11 cellular contexts compared by ENCODE assay signal in the genomic region with DNA sequence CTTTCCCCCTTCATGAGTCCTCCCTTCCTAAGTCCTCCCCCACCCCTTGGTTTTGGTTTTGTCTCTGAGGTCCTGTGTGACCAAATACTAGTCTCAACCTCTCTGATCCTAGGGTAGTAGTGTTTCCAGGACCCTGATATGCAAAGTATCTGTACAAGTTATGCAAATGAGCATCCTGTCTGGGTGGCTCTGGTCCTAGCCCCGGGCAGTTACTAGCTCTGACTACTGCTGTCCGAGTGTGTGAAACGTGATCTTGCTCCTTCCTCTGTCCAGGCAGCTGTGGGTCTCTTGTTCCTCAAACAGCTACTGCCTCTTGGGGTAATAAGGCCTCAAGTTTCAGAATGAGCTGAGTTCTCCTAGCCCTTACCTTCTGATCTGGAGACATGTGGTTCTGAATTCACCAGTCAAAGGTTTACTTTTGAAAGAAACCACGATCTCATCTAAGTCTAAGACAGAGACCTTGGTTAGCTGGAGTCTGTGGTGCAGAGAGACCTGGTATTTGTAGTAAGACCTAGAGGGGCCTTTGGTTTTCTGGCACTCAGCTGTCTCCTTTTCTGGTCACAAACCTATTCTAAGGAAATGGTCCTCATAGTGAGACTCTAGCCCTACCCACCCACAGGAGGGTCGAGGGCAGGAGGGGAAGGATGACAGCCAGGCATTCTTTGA. TPM values are rescaled to one million over a fixed set of nuclear protein-coding genes. Genes with fewer than 3 reads are reported as not detected.
DNase-seq lines count a peak whose midpoint lies in the region; ATAC-seq, FAIRE-seq and TF ChIP-seq lines count a peak whose summit lies in the region.
"Had no signal": no experiment of that assay in that cellular context is flagged by ENCODE, and none has a peak within 500 bp of the region (broad histone marks: within the 10 kb centered on the region; RNA-seq: fewer than 3 reads in every experiment).

No MANE protein-coding gene starts in this region.

- H3K36me3 Mint-ChIP-seq in mesothelial cell of epicardium, result no peaks in the 10 kb centered on the region

- H2BK15ac ChIP-seq in neuronal stem cell (ENCODE audit: low read length), result no peak overlapping the region

- H4K20me1 ChIP-seq in Loucy (ENCODE audit: insufficient read depth, low read length, poor library complexity, severe bottlenecking), result no peaks in the 10 kb centered on the region

- H3K4me2 ChIP-seq in Loucy (ENCODE audit: low read depth, low read length, poor library complexity, severe bottlenecking), result peak overlapping the region; percentile 28
- H3K4me2 ChIP-seq in neuronal stem cell (ENCODE audit: insufficient read depth, low read length, poor library complexity, severe bottlenecking), result no peak overlapping the region

- H3K79me1 ChIP-seq in neuronal stem cell (ENCODE audit: low read depth, low read length), result no peaks in the 10 kb centered on the region

- H3K9me3 ChIP-seq in Loucy (ENCODE audit: insufficient read depth, low read depth, low read length), result no peaks in the 10 kb centered on the region
- no peaks in the 10 kb centered on the region for H3K9me3 ChIP-seq in neuronal stem cell (replicated peaks in 1 of 2; ENCODE audit: control insufficient read depth in 2 of 2, insufficient read depth in 1 of 2, low read depth in 1 of 2, low read length in 2 of 2)

- no peak overlapping the region for H2AFZ ChIP-seq in Loucy (ENCODE audit: low read length)
- H2AFZ ChIP-seq in neuronal stem cell (ENCODE audit: low read length), result no peak overlapping the region

- H2AK5ac ChIP-seq in neuronal stem cell (ENCODE audit: low read depth, low read length), result no peak overlapping the region

- no peak overlapping the region for H3K27ac Mint-ChIP-seq in mesothelial cell of epicardium

- no peak for FAIRE-seq in bronchial epithelial cell (lab: Jason Lieb, UNC)
- FAIRE-seq: A204.1 had no signal

- H3K27me3 Mint-ChIP-seq in mesothelial cell of epicardium (ENCODE audit: low read depth), result peaks cover 3% of the 10 kb centered on the region

- ATAC-seq in GM21825 (IDR thresholded peaks at IDR 0.05; ENCODE audit: unreplicated experiment) (peak; percentile 76), omental fat pad (ENCODE audit: low FRiP score) (no peak)

- H3K4ac ChIP-seq in neuronal stem cell (ENCODE audit: low read length), result no peak overlapping the region

- no peak overlapping the region for H3K23ac ChIP-seq in neuronal stem cell (ENCODE audit: low read depth, low read length, poor library complexity)

- H3K4me1 ChIP-seq in Loucy (ENCODE audit: insufficient read depth, low read length, poor library complexity, severe bottlenecking), result peaks cover 68% of the 10 kb centered on the region
- peaks cover 3 to 17% of the 10 kb centered on the region in 2 donors for H3K4me1 ChIP-seq in neuronal stem cell (ENCODE audit: control insufficient read depth in 2 of 2, insufficient read depth in 1 of 2, low read depth in 1 of 2, low read length in 2 of 2)

- WGBS in neuronal stem cell (ENCODE audit: extremely low coverage in 2 of 2, insufficient read length in 2 of 2, insufficient replicate concordance in 1 of 2), 2 donors, result no CpG with 5 or more reads among the region's 5 CpGs

- H3K27ac ChIP-seq in neuronal stem cell (replicated peaks; ENCODE audit: low read length), result no peak overlapping the region

- H4K91ac ChIP-seq in neuronal stem cell (ENCODE audit: low read depth, low read length, poor library complexity), result no peak overlapping the region

- no peak overlapping the region for H3K14ac ChIP-seq in neuronal stem cell (ENCODE audit: low read length)

- H3K36me3 ChIP-seq in Loucy (ENCODE audit: insufficient read depth, low read length), result peaks cover 12% of the 10 kb centered on the region; the same call in 1 of the 2 replicates
- H3K36me3 ChIP-seq in bronchial epithelial cell (ENCODE audit: control insufficient read depth, insufficient read depth, low read length), result peaks cover 2% of the 10 kb centered on the region
- peaks cover 8 to 11% of the 10 kb centered on the region in 2 donors for H3K36me3 ChIP-seq in neuronal stem cell (replicated peaks in 1 of 2; ENCODE audit: control insufficient read depth in 2 of 2, insufficient read depth in 2 of 2, low read length in 2 of 2)

- H2BK5ac ChIP-seq in neuronal stem cell (ENCODE audit: low read length), result no peak overlapping the region

- DNase-seq in NCI-H2196 (lab: John Stamatoyannopoulos, UW; ENCODE audit: unreplicated experiment) (peak; percentile 29), NCI-H2196 treated with DMSO at 0.1 percent for 48 hours (lab: John Stamatoyannopoulos, UW; ENCODE audit: unreplicated experiment) (no peak), bronchial epithelial cell (ENCODE audit: low read depth) (peak; percentile 12), neuronal stem cell (ENCODE audit: low spot score) (no peak), omental fat pad (ENCODE audit: low spot score) (no peak), mesothelial cell of epicardium (ENCODE audit: low spot score in 2 of 2, unreplicated experiment in 2 of 2) (no peak)

- H3K9me2 ChIP-seq in Loucy (replicated peaks; ENCODE audit: low read depth, low read length), result no peaks in the 10 kb centered on the region

- H3K4me3 Mint-ChIP-seq in mesothelial cell of epicardium, result no peak overlapping the region

- H3K27me3 ChIP-seq in Loucy (ENCODE audit: insufficient read depth, low read length, poor library complexity, severe bottlenecking), result no peaks in the 10 kb centered on the region
- no peaks in the 10 kb centered on the region for H3K27me3 ChIP-seq in bronchial epithelial cell (ENCODE audit: control insufficient read depth, insufficient read depth, low read length)
- no peaks in the 10 kb centered on the region for H3K27me3 ChIP-seq in neuronal stem cell (ENCODE audit: control insufficient read depth in 3 of 3, insufficient read depth in 3 of 3, low read depth in 1 of 3, low read length in 3 of 3)

- H3K18ac ChIP-seq in neuronal stem cell (ENCODE audit: low read length), result no peak overlapping the region

- no peaks in the 10 kb centered on the region for H3K9me3 Mint-ChIP-seq in mesothelial cell of epicardium

- H3K4me1 Mint-ChIP-seq in mesothelial cell of epicardium, result no peaks in the 10 kb centered on the region

- TF ChIP-seq CTCF in Loucy (conservative IDR thresholded peaks at IDR 0.05; ENCODE audit: low read length), result no peak
- no peak for TF ChIP-seq CTCF in bronchial epithelial cell (IDR thresholded peaks at IDR 0.05; ENCODE audit: insufficient read depth, low read length, severe bottlenecking)
- no peak for TF ChIP-seq CTCF in omental fat pad (IDR thresholded peaks at IDR 0.05)
- no peak for TF ChIP-seq CTCF in mesothelial cell of epicardium (IDR thresholded peaks at IDR 0.05; ENCODE audit: unreplicated experiment)

- H2BK120ac ChIP-seq in neuronal stem cell (ENCODE audit: low read depth, low read length), result no peak overlapping the region

- no peaks in the 10 kb centered on the region for H3K79me2 ChIP-seq in Loucy (ENCODE audit: insufficient read depth, low read length)

- no peak overlapping the region for H2BK12ac ChIP-seq in neuronal stem cell (ENCODE audit: low read length)

- H3K9ac ChIP-seq in Loucy (ENCODE audit: low read depth, low read length, poor library complexity, severe bottlenecking) (peak overlapping the region; percentile 27), neuronal stem cell (ENCODE audit: low read depth, low read length, poor library complexity) (no peak overlapping the region)

- no peak overlapping the region for H4K8ac ChIP-seq in neuronal stem cell (ENCODE audit: low read depth, low read length)

- peaks cover 5% of the 10 kb centered on the region; the same call in 1 of the 2 replicates for H3F3A ChIP-seq in Loucy (ENCODE audit: low read depth)

- no peak overlapping the region for H3K4me3 ChIP-seq in Loucy (ENCODE audit: low read length, poor library complexity, severe bottlenecking)
- no peak overlapping the region for H3K4me3 ChIP-seq in bronchial epithelial cell (ENCODE audit: low read depth, low read length)
- no peak overlapping the region for H3K4me3 ChIP-seq in neuronal stem cell (ENCODE audit: low read length in 2 of 2)

RNA-seq across cellular contexts. Expression of a gene that starts 31.0 kb away (rescaled TPM):
- total RNA-seq in bronchial epithelial cell (0.13 TPM in 1 of 2 replicates, not detected in the other), omental fat pad (under 1 TPM in 1 of 4 donors, not detected in 3; 0.60 TPM), mesothelial cell of epicardium (not detected in 3 replicates)
- polyA plus RNA-seq in neuronal stem cell (2013, experiment 1 of 2), result not detected
- polyA plus RNA-seq in neuronal stem cell (2013, experiment 2 of 2), result not detected
- total RNA-seq: kidney epithelial cell, subcutaneous adipose tissue had no signal

RNA-seq across cellular contexts. Expression of a gene that starts 32.8 kb away (rescaled TPM):
- not detected in 2 replicates for total RNA-seq in bronchial epithelial cell
- not detected for polyA plus RNA-seq in neuronal stem cell (2013, experiment 1 of 2)
- not detected for polyA plus RNA-seq in neuronal stem cell (2013, experiment 2 of 2)
- total RNA-seq in omental fat pad, result 10 to 100 TPM; 10.9 to 34.4 (median 28.7) TPM
- not detected in 3 replicates for total RNA-seq in mesothelial cell of epicardium
- total RNA-seq: kidney epithelial cell had no signal

RNA-seq across cellular contexts. Expression of a gene that starts 54.8 kb away (rescaled TPM):
- total RNA-seq in bronchial epithelial cell (23.2 and 33.2 TPM in 2 replicates), omental fat pad (100 to 1,000 TPM in 1 of 4 donors, 10 to 100 TPM in 3; 52.0 to 151 (median 79.9) TPM), mesothelial cell of epicardium (59.0 to 60.2 TPM (median 59.1 TPM) in 3 replicates)
- polyA plus RNA-seq in neuronal stem cell (2013, experiment 1 of 2), result 54.3 TPM
- polyA plus RNA-seq in neuronal stem cell (2013, experiment 2 of 2), result 54.2 TPM

Comparison
In these comparisons a context has a peak if more than half of its experiments do, and no peak if none do; other contexts are left out.
1. DNase-seq: peak in NCI-H2196 (single experiment) and bronchial epithelial cell (single experiment); none in NCI-H2196 treated with DMSO at 0.1 percent for 48 hours (single experiment), neuronal stem cell (single experiment), omental fat pad (single experiment) and mesothelial cell of epicardium (0 of 2).
2. RNA of a gene that starts 32.8 kb away (total RNA-seq): 10.9 to 34.4 TPM in omental fat pad; not detected in mesothelial cell of epicardium and not detected in bronchial epithelial cell; every median in the first group is over 10 times any median in the second.